In genomic region chr11:65551572-65552398, GRCh38 we compare ENCODE assay signal across 1 cellular context.
TF ChIP-seq lines count a peak whose summit lies in the region.

No MANE protein-coding gene starts in this region.

TF ChIP-seq in H1, 55 proteins besides CTCF, POLR2A, EP300 and RAD21:
- TF ChIP-seq CBX5 (IDR thresholded peaks at IDR 0.05; ENCODE audit: low read depth, low read length) (no peak), GABPA (IDR thresholded peaks at IDR 0.05; ENCODE audit: borderline replicate concordance, insufficient read depth, low read length) (0 out of 2 replicates have a peak, but pooled peaks have one; percentile 33), TCF12 (IDR thresholded peaks at IDR 0.05; ENCODE audit: low read depth, low read length) (no peak), MAX (IDR thresholded peaks at IDR 0.05) (peak; percentile 51; the same call in 1 of the 2 replicates), RXRA (IDR thresholded peaks at IDR 0.05; ENCODE audit: insufficient read depth, low read depth, low read length) (peak; percentile 87), CREB1 (IDR thresholded peaks at IDR 0.05) (peak; percentile 67; the same call in 1 of the 2 replicates)
